Comparison of ENCODE assay signal across 26 cellular contexts in genomic region chr1:184569106-184569505, GRCh38.
"Had no signal": no experiment of that assay in that cellular context is flagged by ENCODE, and none has a peak within 500 bp of the region (broad histone marks: within the 10 kb centered on the region; RNA-seq: fewer than 3 reads in every experiment).

No MANE protein-coding gene starts in this region.

- H3K36me3 ChIP-seq: pancreas, suprapubic skin, tibial artery, upper lobe of right lung had no signal

- H3K4me3 ChIP-seq: coronary artery, dorsolateral prefrontal cortex, gastroesophageal sphincter, left ventricle myocardium inferior, pancreas, psoas muscle, suprapubic skin, tibial artery, upper lobe of right lung had no signal

- H3K9me3 ChIP-seq: gastroesophageal sphincter, left ventricle myocardium inferior, pancreas, psoas muscle, suprapubic skin, tibial artery, upper lobe of right lung had no signal

- ATAC-seq: activated CD4-positive, alpha-beta T cell treated with anti-CD3 and anti-CD28 coated beads for 36 hours; activated CD8-positive, alpha-beta memory T cell treated with anti-CD3 and anti-CD28 coated beads, Interleukin-2, amount 10 ng/mL, durations not matched to agents 7 days and 5 days; activated CD8-positive, alpha-beta T cell treated with anti-CD3 and anti-CD28 coated beads, Interleukin-2, amount 10 ng/mL, durations not matched to agents 7 days and 5 days; activated naive CD8-positive, alpha-beta T cell treated with anti-CD3 and anti-CD28 coated beads, Interleukin-2, amount 50 U/mL, for 24 hours; effector memory CD8-positive, alpha-beta T cell; gastroesophageal sphincter; naive thymus-derived CD8-positive, alpha-beta T cell; pancreas; psoas muscle; stimulated activated naive B cell treated with anti-CD40 and anti-IgM and Interleukin-4, amounts not matched to agents 10 μg/mL and 1 μg/mL and 100 μg/mL, for 72 hours; upper lobe of right lung had no signal

- DNase-seq: activated CD4-positive, alpha-beta T cell treated with anti-CD3 and anti-CD28 coated beads for 36 hours; activated CD4-positive, CD25-positive, alpha-beta regulatory T cell; activated CD8-positive, alpha-beta memory T cell treated with anti-CD3 and anti-CD28 coated beads, Interleukin-2, amount 10 ng/mL, durations not matched to agents 7 days and 5 days; activated CD8-positive, alpha-beta T cell treated with anti-CD3 and anti-CD28 coated beads, Interleukin-2, amount 10 ng/mL, durations not matched to agents 7 days and 5 days; activated naive CD8-positive, alpha-beta T cell treated with anti-CD3 and anti-CD28 coated beads, Interleukin-2, amount 50 U/mL, for 24 hours; activated T-cell treated with anti-CD3 and anti-CD28 coated beads, Interleukin-2, amount 50 U/mL, for 48 hours; amygdala; effector memory CD8-positive, alpha-beta T cell; erythroblast; kidney glomerular epithelial cell; left ventricle myocardium inferior; naive thymus-derived CD8-positive, alpha-beta T cell; nucleus accumbens; pancreas; psoas muscle; stimulated activated CD4-positive, alpha-beta T cell treated with anti-CD3 and anti-CD28 coated beads, Interleukin-15, amount 100 ng/mL, for 24 hours; stimulated activated CD4-positive, alpha-beta T cell treated with anti-CD3 and anti-CD28 coated beads, Interleukin-2, amount 100 ng/mL, for 24 hours; stimulated activated naive B cell treated with anti-CD40 and anti-IgM and Interleukin-4, amounts not matched to agents 10 μg/mL and 1 μg/mL and 100 μg/mL, for 72 hours; T-helper 1 cell; tibial artery; upper lobe of right lung had no signal

- H3K4me1 ChIP-seq: left ventricle myocardium inferior, pancreas, psoas muscle, suprapubic skin, tibial artery, upper lobe of right lung had no signal

- FAIRE-seq: bronchial epithelial cell, pancreas had no signal

- H3K27ac ChIP-seq: coronary artery, gastroesophageal sphincter, left ventricle myocardium inferior, pancreas, psoas muscle, suprapubic skin, tibial artery, upper lobe of right lung had no signal

- H3K27me3 ChIP-seq: dorsolateral prefrontal cortex, gastroesophageal sphincter, pancreas, suprapubic skin, tibial artery, upper lobe of right lung had no signal
